Comparison of ENCODE assay signal across 12 cellular contexts in genomic region chr20:57481281-57481711, GRCh38. TPM values are rescaled to one million over a fixed set of nuclear protein-coding genes. Genes with fewer than 3 reads are reported as not detected.
A peak's percentile ranks its signal among the peaks of the same experiment; 100 is the strongest.
DNase-seq lines count a peak whose midpoint lies in the region; ATAC-seq, FAIRE-seq and TF ChIP-seq lines count a peak whose summit lies in the region.
"Had no signal": no experiment of that assay in that cellular context is flagged by ENCODE, and none has a peak within 500 bp of the region (broad histone marks: within the 10 kb centered on the region; RNA-seq: fewer than 3 reads in every experiment).

No MANE protein-coding gene starts in this region.

- no peak overlapping the region for H3K9ac ChIP-seq in smooth muscle cell (ENCODE audit: low read depth)

- no peaks in the 10 kb centered on the region for H3F3A ChIP-seq in smooth muscle cell (ENCODE audit: low read depth)

- intact Hi-C loops in CD14-positive monocyte (cut with micrococcal nuclease) = no loop called here
- intact Hi-C loops in esophagus muscularis mucosa (cut with DNase I) = no loop called here

- no peak for FAIRE-seq in urothelium cell line (lab: Jason Lieb, UNC)

- no peak for TF ChIP-seq EP300 in esophagus muscularis mucosa (IDR thresholded peaks at IDR 0.05)

- H3K36me3 Mint-ChIP-seq in CD14-positive monocyte = no peaks in the 10 kb centered on the region

- H3K4me1 Mint-ChIP-seq in CD14-positive monocyte = peaks cover 45% of the 10 kb centered on the region

- H3K36me3 ChIP-seq in esophagus muscularis mucosa (no peaks in the 10 kb centered on the region), smooth muscle cell (ENCODE audit: low read depth) (no peaks in the 10 kb centered on the region)
- H3K36me3 ChIP-seq: breast epithelium had no signal

- no peak overlapping the region for H2AFZ ChIP-seq in smooth muscle cell (ENCODE audit: low read depth)

- no peak overlapping the region for H3K4me2 ChIP-seq in smooth muscle cell

- no peak for TF ChIP-seq POLR2A in esophagus muscularis mucosa (IDR thresholded peaks at IDR 0.05; ENCODE audit: low read depth)

- H3K9me3 ChIP-seq in esophagus muscularis mucosa (no peaks in the 10 kb centered on the region), smooth muscle cell (replicated peaks; ENCODE audit: low read depth) (no peaks in the 10 kb centered on the region)
- H3K9me3 ChIP-seq: breast epithelium, Caco-2 had no signal

- DNase-seq in CD14-positive monocyte (ENCODE audit: low spot score) = no peak
- no peak for DNase-seq in esophagus muscularis mucosa (ENCODE audit: extremely low spot score)
- DNase-seq in smooth muscle cell (lab: John Stamatoyannopoulos, UW; ENCODE audit: unreplicated experiment) = no peak
- DNase-seq in NCI-H226 = no peak
- no peak for DNase-seq in urothelium cell line (ENCODE audit: low spot score)
- DNase-seq: stimulated activated CD4-positive, alpha-beta T cell treated with anti-CD3 and anti-CD28 coated beads, Interleukin-12 subunit alpha, Interleukin-12 subunit beta, amount 100 ng/mL, for 4 hours had no signal

- H4K20me1 ChIP-seq in smooth muscle cell (ENCODE audit: low read depth) = no peaks in the 10 kb centered on the region

- WGBS in esophagus muscularis mucosa = 57% methylated on average over 6 of the region's 9 CpGs
- WGBS in smooth muscle cell (ENCODE audit: low lambda C conversion rate) = 84% methylated on average over 9 of the region's 9 CpGs

- peaks cover 10 to 24% (median 11%) of the 10 kb centered on the region in 3 donors for H3K27me3 Mint-ChIP-seq in CD14-positive monocyte (ENCODE audit: low read depth in 3 of 3)

- no peak for TF ChIP-seq CTCF in CD14-positive monocyte (IDR thresholded peaks at IDR 0.05)
- no peak for TF ChIP-seq CTCF in esophagus muscularis mucosa (IDR thresholded peaks at IDR 0.05)
- TF ChIP-seq CTCF in smooth muscle cell (IDR thresholded peaks at IDR 0.05; ENCODE audit: borderline replicate concordance, insufficient read depth, poor library complexity, severe bottlenecking) = no peak

- H3K79me2 ChIP-seq in smooth muscle cell (ENCODE audit: low read depth) = no peaks in the 10 kb centered on the region

- H3K27ac ChIP-seq in esophagus muscularis mucosa (replicated peaks in 1 of 4) = peak overlapping the region; percentile 78 to 82 (median 81)
- H3K27ac ChIP-seq in smooth muscle cell (ENCODE audit: low read depth) = no peak overlapping the region
- H3K27ac ChIP-seq: breast epithelium had no signal

- H3K4me1 ChIP-seq in esophagus muscularis mucosa = peaks cover 12 to 52% (median 41%) of the 10 kb centered on the region in 4 donors
- H3K4me1 ChIP-seq in smooth muscle cell (ENCODE audit: low read depth) = peaks cover 4% of the 10 kb centered on the region
- H3K4me1 ChIP-seq: breast epithelium, Caco-2 had no signal

- ATAC-seq in GM19467 (IDR thresholded peaks at IDR 0.05; ENCODE audit: unreplicated experiment) (peak; percentile 21), HG03280 (IDR thresholded peaks at IDR 0.05; ENCODE audit: unreplicated experiment) (peak; percentile 33), GM18868 (IDR thresholded peaks at IDR 0.05; ENCODE audit: unreplicated experiment) (no peak)

- no peaks in the 10 kb centered on the region for H3K27me3 ChIP-seq in esophagus muscularis mucosa
- H3K27me3 ChIP-seq in smooth muscle cell (ENCODE audit: low read depth) = no peaks in the 10 kb centered on the region

- no peaks in the 10 kb centered on the region for H3K9me3 Mint-ChIP-seq in CD14-positive monocyte

- H3K4me3 ChIP-seq in esophagus muscularis mucosa = no peak overlapping the region
- no peak overlapping the region for H3K4me3 ChIP-seq in smooth muscle cell
- H3K4me3 ChIP-seq: breast epithelium had no signal

- peak overlapping the region; percentile 47 to 69 for H3K4me3 Mint-ChIP-seq in CD14-positive monocyte

- peak overlapping the region in 2 of 7 donors; percentile 42 to 54 for H3K27ac Mint-ChIP-seq in CD14-positive monocyte

RNA-seq across cellular contexts. Expression of gene CTCFL, which starts 43.6 kb away (rescaled TPM):
- polyA plus RNA-seq in CD14-positive monocyte = not detected
- total RNA-seq in esophagus muscularis mucosa = not detected
- total RNA-seq in smooth muscle cell = not detected in 2 replicates
- polyA plus RNA-seq in smooth muscle cell = not detected in 2 replicates
- total RNA-seq: breast epithelium; Caco-2; T-helper 2 cell treated with Interferon-gamma antibody and Interleukin-4, amounts not matched to agents 100 ng/mL and 5 ng/mL, for 36 hours had no signal
